Comparison of ENCODE assay signal across 23 cellular contexts in genomic region chr3:16982439-16982838, GRCh38.
DNase-seq lines count a peak whose midpoint lies in the region; ATAC-seq, FAIRE-seq and TF ChIP-seq lines count a peak whose summit lies in the region.
"Had no signal": no experiment of that assay in that cellular context is flagged by ENCODE, and none has a peak within 500 bp of the region (broad histone marks: within the 10 kb centered on the region; RNA-seq: fewer than 3 reads in every experiment).

No MANE protein-coding gene starts in this region.

- H3K27ac ChIP-seq in GM12878 (ENCODE audit: control insufficient read depth, insufficient read depth), result no peak overlapping the region
- H3K27ac ChIP-seq: KMS-11 had no signal

- no peak for TF ChIP-seq CTCF in GM12878 (IDR thresholded peaks at IDR 0.05 in 2 of 3, conservative IDR thresholded peaks at IDR 0.05 in 1 of 3; ENCODE audit: control insufficient read depth in 2 of 3, extremely low read depth in 1 of 3, insufficient read depth in 1 of 3, low read depth in 3 of 3, low read length in 3 of 3)

- no peaks in the 10 kb centered on the region for H3K4me1 ChIP-seq in GM12878 (ENCODE audit: control insufficient read depth, insufficient read depth, low read length)

- no peak overlapping the region for H2AFZ ChIP-seq in GM12878 (ENCODE audit: control insufficient read depth, low read depth, low read length)

- TF ChIP-seq EP300 in GM12878 (IDR thresholded peaks at IDR 0.05; ENCODE audit: borderline replicate concordance in 1 of 2, control insufficient read depth in 1 of 2, low read depth in 2 of 2, low read length in 2 of 2), result no peak

- no peak for TF ChIP-seq POLR2A in GM12878 (IDR thresholded peaks at IDR 0.05; ENCODE audit: low read depth, low read length)

- SMC1A ChIA-PET in GM12878 (lab: Charles Lee; ENCODE audit: uncharacterized antibody, unreplicated experiment), result interaction anchor here (0.6 kb wide), 1 partner anchor 12 kb away, joined by 3 read pairs; no protein-coding TSS in a partner anchor

- FAIRE-seq in GM12878 (lab: Jason Lieb, UNC), result no peak
- FAIRE-seq: GM19239, H1 had no signal

- in situ Hi-C loops in GM12878 (cut with MboI), result no loop called here

- H3K4me3 Mint-ChIP-seq in naive B cell, result peak overlapping the region in 1 of 8 donors; percentile 52
- H3K4me3 Mint-ChIP-seq: CD8-positive, alpha-beta T cell had no signal

- H3K79me2 ChIP-seq in GM12878 (ENCODE audit: control insufficient read depth, insufficient read depth, low read length), result peaks cover 22% of the 10 kb centered on the region

- H3K27me3 ChIP-seq in GM12878 (replicated peaks in 1 of 2; ENCODE audit: control insufficient read depth in 2 of 2, insufficient read depth in 2 of 2, low read length in 1 of 2), result no peaks in the 10 kb centered on the region

- no peaks in the 10 kb centered on the region for H3K36me3 ChIP-seq in GM12878 (ENCODE audit: control insufficient read depth in 2 of 2, insufficient read depth in 2 of 2, low read length in 1 of 2)

- H4K20me1 ChIP-seq in GM12878 (ENCODE audit: control insufficient read depth, insufficient read depth), result no peaks in the 10 kb centered on the region

- H3K27me3 Mint-ChIP-seq in naive B cell, result no peaks in the 10 kb centered on the region

- BruUV-seq in GM12878 (replicated peaks; lab: Mats Ljungman, UMichigan), result TSS peak; percentile 22

- intact Hi-C loops in GM12878 (cut with micrococcal nuclease; ENCODE audit: unreplicated experiment), result no loop called here

- ATAC-seq in GM12878 (no peak), naive B cell (ENCODE audit: low read depth in 2 of 2) (no peak)
- ATAC-seq: CD8-positive, alpha-beta T cell; HCT116; Right ventricle myocardium inferior had no signal

- peaks cover 2% of the 10 kb centered on the region; the same call in 2 of the 3 replicates for H3K9me3 ChIP-seq in GM12878 (replicated peaks; ENCODE audit: control insufficient read depth, insufficient read depth, low read length)

- H3K4me3 ChIP-seq in GM12878, result no peak overlapping the region

- H3K36me3 Mint-ChIP-seq in naive B cell, result no peaks in the 10 kb centered on the region

- H3K9ac ChIP-seq in GM12878 (ENCODE audit: control insufficient read depth, insufficient read depth, low read length), result no peak overlapping the region
- H3K9ac ChIP-seq: KMS-11 had no signal

- peaks cover 38 to 66% (median 63%) of the 10 kb centered on the region in 3 donors for H3K4me1 Mint-ChIP-seq in naive B cell

- POLR2A ChIA-PET in GM12878 (lab: Charles Lee), result no interaction called here

- DNase-seq in NCI-H2171 treated with DMSO at 0.1 percent for 48 hours (lab: John Stamatoyannopoulos, UW) (peak; percentile 62), NCI-H2171 (lab: John Stamatoyannopoulos, UW) (no peak), DMS79 treated with DMSO at 0.1 percent for 48 hours (lab: John Stamatoyannopoulos, UW) (peak; percentile 58), GM12878 (ENCODE audit: low read depth, low spot score) (no peak), naive B cell (no peak), COLO668 (lab: John Stamatoyannopoulos, UW; ENCODE audit: unreplicated experiment) (no peak), NCI-H2081 (lab: John Stamatoyannopoulos, UW) (no peak), SHP77 (lab: John Stamatoyannopoulos, UW) (no peak)
- DNase-seq: AML-193; C1 segment of cervical spinal cord; Calu3; CD8-positive, alpha-beta T cell; DMS153; GDM1; IMR-90; NCI-H1092 treated with DMSO at 0.1 percent for 48 hours; NCI-H226; NCI-H524 had no signal

- TF ChIP-seq RAD21 in GM12878 (IDR thresholded peaks at IDR 0.05; ENCODE audit: insufficient read depth, low read depth, low read length), result no peak

- CTCF ChIA-PET in GM12878 (lab: Yijun Ruan, JAX), result no interaction called here

- peak overlapping the region in 4 of 6 donors; percentile 39 to 94 (median 57) for H3K27ac Mint-ChIP-seq in naive B cell

- 97% methylated on average over 6 of the region's 6 CpGs for whole genome bisulfite sequencing in GM12878 (ENCODE audit: insufficient coverage, insufficient replicate concordance, low lambda C conversion rate, missing lambda C conversion rate)

- no peak overlapping the region for H3K4me2 ChIP-seq in GM12878 (ENCODE audit: control insufficient read depth, insufficient read depth)
- H3K4me2 ChIP-seq: KMS-11 had no signal

- H3K9me3 Mint-ChIP-seq in naive B cell, result no peaks in the 10 kb centered on the region
- H3K9me3 Mint-ChIP-seq: CD8-positive, alpha-beta T cell had no signal

- RAD21 ChIA-PET in GM12878 (lab: Charles Lee; ENCODE audit: unreplicated experiment), result no interaction called here

TF ChIP-seq in GM12878, 131 proteins besides CTCF, POLR2A, EP300 and RAD21:
- TF ChIP-seq FOXM1 (IDR thresholded peaks at IDR 0.05; ENCODE audit: low read depth, low read length) (no peak), FOS (IDR thresholded peaks at IDR 0.05; ENCODE audit: borderline replicate concordance, extremely low read depth, insufficient read length) (no peak), HDGF (IDR thresholded peaks at IDR 0.05) (no peak), MXI1 (IDR thresholded peaks at IDR 0.05; ENCODE audit: low read depth, low read length) (no peak)

Comparison
In these comparisons a context has a peak if more than half of its experiments do, and no peak if none do; other contexts are left out.
1. DNase-seq: peak in NCI-H2171 treated with DMSO at 0.1 percent for 48 hours (single experiment) and DMS79 treated with DMSO at 0.1 percent for 48 hours (single experiment); none in NCI-H2171 (single experiment), GM12878 (single experiment), naive B cell (single experiment), COLO668 (single experiment), NCI-H2081 (0 of 2) and SHP77 (0 of 2).